In genomic region chr7:73154586-73155038, GRCh38 we compare ENCODE assay signal across 8 cellular contexts.
A peak's percentile ranks its signal among the peaks of the same experiment; 100 is the strongest.
DNase-seq lines count a peak whose midpoint lies in the region; ATAC-seq and TF ChIP-seq lines count a peak whose summit lies in the region.
"Not testable (repeated sequence)": the region's sequence is repeated elsewhere in the genome, so short reads cannot be mapped to it uniquely, and the experiment has no call there.

No MANE protein-coding gene starts in this region.

- no CpG with 5 or more reads among the region's 48 CpGs for WGBS in mammary epithelial cell (ENCODE audit: low coverage, missing lambda C conversion rate)

- H3K9me3 ChIP-seq in mammary epithelial cell (replicated peaks; ENCODE audit: insufficient read depth, low read length); gastrocnemius medialis; thoracic aorta: not testable (repeated sequence)

- H3K79me2 ChIP-seq in mammary epithelial cell (ENCODE audit: insufficient read depth, low read length) = not testable (repeated sequence)

- H3K9me3 Mint-ChIP-seq in activated CD4-positive, alpha-beta memory T cell treated with anti-CD3 and anti-CD28 coated beads, Interleukin-2, amount 10 ng/mL, durations not matched to agents 7 days and 5 days; immature natural killer cell: not testable (repeated sequence)

- DNase-seq in LNCaP clone FGC (ENCODE audit: low read depth) = not testable (repeated sequence)
- DNase-seq in activated CD4-positive, alpha-beta memory T cell treated with anti-CD3 and anti-CD28 coated beads, Interleukin-2, amount 10 ng/mL, durations not matched to agents 7 days and 5 days = peak; percentile 84
- DNase-seq in mammary epithelial cell (peak; percentile 61), immature natural killer cell (peak; percentile 80 to 87 (median 83)), gastrocnemius medialis (peak; percentile 70 to 88), thoracic aorta (ENCODE audit: low spot score) (peak; percentile 9)

- not testable (repeated sequence) for H3K4me1 Mint-ChIP-seq in activated CD4-positive, alpha-beta memory T cell treated with anti-CD3 and anti-CD28 coated beads, Interleukin-2, amount 10 ng/mL, durations not matched to agents 7 days and 5 days; immature natural killer cell

- dilution Hi-C loops in mammary epithelial cell (cut with HindIII; ENCODE audit: low sequenced_read_pairs) = not testable (repeated sequence)

- in situ Hi-C loops in mammary epithelial cell (cut with MboI; ENCODE audit: low sequenced_read_pairs in 2 of 2); gastrocnemius medialis (cut with MboI; ENCODE audit: low sequenced_read_pairs in 4 of 4): not testable (repeated sequence)

- peak overlapping the region; percentile 67 for H3K4me3 Mint-ChIP-seq in activated CD4-positive, alpha-beta memory T cell treated with anti-CD3 and anti-CD28 coated beads, Interleukin-2, amount 10 ng/mL, durations not matched to agents 7 days and 5 days
- H3K4me3 Mint-ChIP-seq in immature natural killer cell = peak overlapping the region; percentile 59 to 77 (median 65)

- not testable (repeated sequence) for H3K9ac ChIP-seq in mammary epithelial cell (ENCODE audit: insufficient read depth, low read length)

- POLR2A ChIA-PET in activated CD4-positive, alpha-beta memory T cell treated with anti-CD3 and anti-CD28 coated beads, Interleukin-2, amount 10 ng/mL, durations not matched to agents 7 days and 5 days (lab: Charles Lee) = interaction anchor here (1.3 kb wide), 1 partner anchor 326 kb away, joined by 3 read pairs; no protein-coding TSS in a partner anchor

- not testable (repeated sequence) for H3K27me3 ChIP-seq in mammary epithelial cell (ENCODE audit: insufficient read depth, low read length); gastrocnemius medialis; thoracic aorta (replicated peaks; ENCODE audit: insufficient read depth)

- not testable (repeated sequence) for H3K36me3 ChIP-seq in mammary epithelial cell (ENCODE audit: insufficient read depth, low read length); gastrocnemius medialis; thoracic aorta

- H4K20me1 ChIP-seq in mammary epithelial cell (ENCODE audit: insufficient read depth, low read length) = not testable (repeated sequence)

- not testable (repeated sequence) for H3K27ac Mint-ChIP-seq in activated CD4-positive, alpha-beta memory T cell treated with anti-CD3 and anti-CD28 coated beads, Interleukin-2, amount 10 ng/mL, durations not matched to agents 7 days and 5 days; immature natural killer cell

- TF ChIP-seq POLR2A in gastrocnemius medialis (IDR thresholded peaks at IDR 0.05) = peak in 1 of 2 donors; percentile 18

- intact Hi-C loops in mammary epithelial cell (cut with micrococcal nuclease); gastrocnemius medialis (cut with DNase I; ENCODE audit: low total_unique reads): not testable (repeated sequence)

- H3K4me3 ChIP-seq in LNCaP clone FGC (ENCODE audit: low read depth, low read length) = peak overlapping the region; percentile 36; the same call in 1 of the 2 replicates
- H3K4me3 ChIP-seq in mammary epithelial cell (replicated peaks in 1 of 3; ENCODE audit: insufficient read depth in 1 of 3, low read depth in 2 of 3, low read length in 3 of 3) = peak overlapping the region in 2 of 3 experiments; percentile 16 to 35
- peak overlapping the region in 3 of 4 donors; percentile 44 to 49 (median 48) for H3K4me3 ChIP-seq in gastrocnemius medialis
- H3K4me3 ChIP-seq in thoracic aorta = peak overlapping the region; percentile 66

- not testable (repeated sequence) for H3K27me3 Mint-ChIP-seq in activated CD4-positive, alpha-beta memory T cell treated with anti-CD3 and anti-CD28 coated beads, Interleukin-2, amount 10 ng/mL, durations not matched to agents 7 days and 5 days; immature natural killer cell (ENCODE audit: low read depth in 3 of 3)

- not testable (repeated sequence) for H3K4me2 ChIP-seq in mammary epithelial cell (ENCODE audit: insufficient read depth, low read depth, low read length)

- BruUV-seq in mammary epithelial cell (replicated peaks; lab: Mats Ljungman, UMichigan) = not testable (repeated sequence)

- H3K27ac ChIP-seq in mammary epithelial cell (ENCODE audit: insufficient read depth, low read depth, low read length); thoracic aorta: not testable (repeated sequence)
- peak overlapping the region in 3 of 4 donors; percentile 39 to 52 (median 47) for H3K27ac ChIP-seq in gastrocnemius medialis

- ATAC-seq in GM18867 (IDR thresholded peaks at IDR 0.05; ENCODE audit: unreplicated experiment) (peak; percentile 86), HG02759 (IDR thresholded peaks at IDR 0.05; ENCODE audit: unreplicated experiment) (peak; percentile 94), gastrocnemius medialis (peak; percentile 94), thoracic aorta (ENCODE audit: insufficient number of reproducible peaks, low FRiP score, low read depth) (peak; percentile 86)

- CTCF ChIA-PET in activated CD4-positive, alpha-beta memory T cell treated with anti-CD3 and anti-CD28 coated beads, Interleukin-2, amount 10 ng/mL, durations not matched to agents 7 days and 5 days (lab: Charles Lee); mammary epithelial cell (lab: Charles Lee; ENCODE audit: low non-redundant PET): not testable (repeated sequence)

- not testable (repeated sequence) for H3K36me3 Mint-ChIP-seq in activated CD4-positive, alpha-beta memory T cell treated with anti-CD3 and anti-CD28 coated beads, Interleukin-2, amount 10 ng/mL, durations not matched to agents 7 days and 5 days (ENCODE audit: low read depth); immature natural killer cell

- not testable (repeated sequence) for H3K4me1 ChIP-seq in mammary epithelial cell (ENCODE audit: insufficient read depth, low read length); gastrocnemius medialis; thoracic aorta (ENCODE audit: control insufficient read depth in 1 of 2, low read depth in 2 of 2)

- not testable (repeated sequence) for TF ChIP-seq CTCF in LNCaP clone FGC (IDR thresholded peaks at IDR 0.05; ENCODE audit: control insufficient read depth, extremely low read depth, insufficient read depth); mammary epithelial cell (conservative IDR thresholded peaks at IDR 0.05 in 1 of 2, IDR thresholded peaks at IDR 0.05 in 1 of 2; ENCODE audit: extremely low read depth in 1 of 2, insufficient read depth in 1 of 2, low read depth in 1 of 2, low read length in 2 of 2); gastrocnemius medialis (IDR thresholded peaks at IDR 0.05 in 4 of 5, conservative IDR thresholded peaks at IDR 0.05 in 1 of 5); thoracic aorta (IDR thresholded peaks at IDR 0.05)

- H2AFZ ChIP-seq in mammary epithelial cell (ENCODE audit: low read depth, low read length) = not testable (repeated sequence)
